ENCODE assay signal across 1 cellular context in the genomic region with DNA sequence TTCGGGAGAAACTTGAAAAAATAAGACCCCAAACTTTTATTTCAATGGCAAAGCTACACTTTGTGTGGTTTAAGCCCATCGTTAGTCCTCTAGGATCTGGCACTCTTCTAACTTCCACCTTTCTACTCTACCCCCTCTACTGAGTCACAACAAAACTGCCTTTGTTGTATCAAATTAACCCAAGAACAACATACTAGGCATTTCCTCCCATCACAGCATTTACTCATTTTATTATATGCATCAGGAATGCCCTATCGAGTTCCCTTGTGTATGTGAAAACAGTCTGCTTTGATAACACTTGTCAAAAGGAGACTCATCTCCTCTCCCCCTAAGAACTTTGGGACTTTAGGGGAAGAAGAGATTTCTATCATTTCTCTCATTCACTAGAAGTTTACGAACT.
TF ChIP-seq lines count a peak whose summit lies in the region.

No MANE protein-coding gene starts in this region.

TF ChIP-seq in GM23338, 12 proteins besides CTCF, POLR2A, EP300 and RAD21 (continued from another document):
- TF ChIP-seq, protein P1, sequence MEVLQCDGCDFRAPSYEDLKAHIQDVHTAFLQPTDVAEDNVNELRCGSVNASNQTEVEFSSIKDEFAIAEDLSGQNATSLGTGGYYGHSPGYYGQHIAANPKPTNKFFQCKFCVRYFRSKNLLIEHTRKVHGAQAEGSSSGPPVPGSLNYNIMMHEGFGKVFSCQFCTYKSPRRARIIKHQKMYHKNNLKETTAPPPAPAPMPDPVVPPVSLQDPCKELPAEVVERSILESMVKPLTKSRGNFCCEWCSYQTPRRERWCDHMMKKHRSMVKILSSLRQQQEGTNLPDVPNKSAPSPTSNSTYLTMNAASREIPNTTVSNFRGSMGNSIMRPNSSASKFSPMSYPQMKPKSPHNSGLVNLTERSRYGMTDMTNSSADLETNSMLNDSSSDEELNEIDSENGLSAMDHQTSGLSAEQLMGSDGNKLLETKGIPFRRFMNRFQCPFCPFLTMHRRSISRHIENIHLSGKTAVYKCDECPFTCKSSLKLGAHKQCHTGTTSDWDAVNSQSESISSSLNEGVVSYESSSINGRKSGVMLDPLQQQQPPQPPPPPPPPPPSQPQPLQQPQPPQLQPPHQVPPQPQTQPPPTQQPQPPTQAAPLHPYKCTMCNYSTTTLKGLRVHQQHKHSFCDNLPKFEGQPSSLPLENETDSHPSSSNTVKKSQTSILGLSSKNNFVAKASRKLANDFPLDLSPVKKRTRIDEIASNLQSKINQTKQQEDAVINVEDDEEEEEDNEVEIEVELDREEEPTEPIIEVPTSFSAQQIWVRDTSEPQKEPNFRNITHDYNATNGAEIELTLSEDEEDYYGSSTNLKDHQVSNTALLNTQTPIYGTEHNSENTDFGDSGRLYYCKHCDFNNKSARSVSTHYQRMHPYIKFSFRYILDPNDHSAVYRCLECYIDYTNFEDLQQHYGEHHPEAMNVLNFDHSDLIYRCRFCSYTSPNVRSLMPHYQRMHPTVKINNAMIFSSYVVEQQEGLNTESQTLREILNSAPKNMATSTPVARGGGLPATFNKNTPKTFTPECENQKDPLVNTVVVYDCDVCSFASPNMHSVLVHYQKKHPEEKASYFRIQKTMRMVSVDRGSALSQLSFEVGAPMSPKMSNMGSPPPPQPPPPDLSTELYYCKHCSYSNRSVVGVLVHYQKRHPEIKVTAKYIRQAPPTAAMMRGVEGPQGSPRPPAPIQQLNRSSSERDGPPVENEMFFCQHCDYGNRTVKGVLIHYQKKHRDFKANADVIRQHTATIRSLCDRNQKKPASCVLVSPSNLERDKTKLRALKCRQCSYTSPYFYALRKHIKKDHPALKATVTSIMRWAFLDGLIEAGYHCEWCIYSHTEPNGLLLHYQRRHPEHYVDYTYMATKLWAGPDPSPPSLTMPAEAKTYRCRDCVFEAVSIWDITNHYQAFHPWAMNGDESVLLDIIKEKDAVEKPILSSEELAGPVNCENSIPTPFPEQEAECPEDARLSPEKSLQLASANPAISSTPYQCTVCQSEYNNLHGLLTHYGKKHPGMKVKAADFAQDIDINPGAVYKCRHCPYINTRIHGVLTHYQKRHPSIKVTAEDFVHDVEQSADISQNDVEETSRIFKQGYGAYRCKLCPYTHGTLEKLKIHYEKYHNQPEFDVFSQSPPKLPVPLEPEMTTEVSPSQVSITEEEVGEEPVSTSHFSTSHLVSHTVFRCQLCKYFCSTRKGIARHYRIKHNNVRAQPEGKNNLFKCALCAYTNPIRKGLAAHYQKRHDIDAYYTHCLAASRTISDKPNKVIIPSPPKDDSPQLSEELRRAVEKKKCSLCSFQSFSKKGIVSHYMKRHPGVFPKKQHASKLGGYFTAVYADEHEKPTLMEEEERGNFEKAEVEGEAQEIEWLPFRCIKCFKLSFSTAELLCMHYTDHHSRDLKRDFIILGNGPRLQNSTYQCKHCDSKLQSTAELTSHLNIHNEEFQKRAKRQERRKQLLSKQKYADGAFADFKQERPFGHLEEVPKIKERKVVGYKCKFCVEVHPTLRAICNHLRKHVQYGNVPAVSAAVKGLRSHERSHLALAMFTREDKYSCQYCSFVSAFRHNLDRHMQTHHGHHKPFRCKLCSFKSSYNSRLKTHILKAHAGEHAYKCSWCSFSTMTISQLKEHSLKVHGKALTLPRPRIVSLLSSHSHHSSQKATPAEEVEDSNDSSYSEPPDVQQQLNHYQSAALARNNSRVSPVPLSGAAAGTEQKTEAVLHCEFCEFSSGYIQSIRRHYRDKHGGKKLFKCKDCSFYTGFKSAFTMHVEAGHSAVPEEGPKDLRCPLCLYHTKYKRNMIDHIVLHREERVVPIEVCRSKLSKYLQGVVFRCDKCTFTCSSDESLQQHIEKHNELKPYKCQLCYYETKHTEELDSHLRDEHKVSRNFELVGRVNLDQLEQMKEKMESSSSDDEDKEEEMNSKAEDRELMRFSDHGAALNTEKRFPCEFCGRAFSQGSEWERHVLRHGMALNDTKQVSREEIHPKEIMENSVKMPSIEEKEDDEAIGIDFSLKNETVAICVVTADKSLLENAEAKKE (CRISPR knock-in tag; IDR thresholded peaks at IDR 0.05) = no peak
- TF ChIP-seq POLR2AphosphoS5 (IDR thresholded peaks at IDR 0.05; ENCODE audit: low read depth) (no peak), CREB1 (CRISPR knock-in tag; IDR thresholded peaks at IDR 0.05; ENCODE audit: low read depth) (no peak), ZNF331 (CRISPR knock-in tag; IDR thresholded peaks at IDR 0.05; ENCODE audit: low read depth) (no peak)
- TF ChIP-seq, protein P2, sequence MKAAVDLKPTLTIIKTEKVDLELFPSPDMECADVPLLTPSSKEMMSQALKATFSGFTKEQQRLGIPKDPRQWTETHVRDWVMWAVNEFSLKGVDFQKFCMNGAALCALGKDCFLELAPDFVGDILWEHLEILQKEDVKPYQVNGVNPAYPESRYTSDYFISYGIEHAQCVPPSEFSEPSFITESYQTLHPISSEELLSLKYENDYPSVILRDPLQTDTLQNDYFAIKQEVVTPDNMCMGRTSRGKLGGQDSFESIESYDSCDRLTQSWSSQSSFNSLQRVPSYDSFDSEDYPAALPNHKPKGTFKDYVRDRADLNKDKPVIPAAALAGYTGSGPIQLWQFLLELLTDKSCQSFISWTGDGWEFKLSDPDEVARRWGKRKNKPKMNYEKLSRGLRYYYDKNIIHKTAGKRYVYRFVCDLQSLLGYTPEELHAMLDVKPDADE (IDR thresholded peaks at IDR 0.05) = no peak
- TF ChIP-seq, protein P3, sequence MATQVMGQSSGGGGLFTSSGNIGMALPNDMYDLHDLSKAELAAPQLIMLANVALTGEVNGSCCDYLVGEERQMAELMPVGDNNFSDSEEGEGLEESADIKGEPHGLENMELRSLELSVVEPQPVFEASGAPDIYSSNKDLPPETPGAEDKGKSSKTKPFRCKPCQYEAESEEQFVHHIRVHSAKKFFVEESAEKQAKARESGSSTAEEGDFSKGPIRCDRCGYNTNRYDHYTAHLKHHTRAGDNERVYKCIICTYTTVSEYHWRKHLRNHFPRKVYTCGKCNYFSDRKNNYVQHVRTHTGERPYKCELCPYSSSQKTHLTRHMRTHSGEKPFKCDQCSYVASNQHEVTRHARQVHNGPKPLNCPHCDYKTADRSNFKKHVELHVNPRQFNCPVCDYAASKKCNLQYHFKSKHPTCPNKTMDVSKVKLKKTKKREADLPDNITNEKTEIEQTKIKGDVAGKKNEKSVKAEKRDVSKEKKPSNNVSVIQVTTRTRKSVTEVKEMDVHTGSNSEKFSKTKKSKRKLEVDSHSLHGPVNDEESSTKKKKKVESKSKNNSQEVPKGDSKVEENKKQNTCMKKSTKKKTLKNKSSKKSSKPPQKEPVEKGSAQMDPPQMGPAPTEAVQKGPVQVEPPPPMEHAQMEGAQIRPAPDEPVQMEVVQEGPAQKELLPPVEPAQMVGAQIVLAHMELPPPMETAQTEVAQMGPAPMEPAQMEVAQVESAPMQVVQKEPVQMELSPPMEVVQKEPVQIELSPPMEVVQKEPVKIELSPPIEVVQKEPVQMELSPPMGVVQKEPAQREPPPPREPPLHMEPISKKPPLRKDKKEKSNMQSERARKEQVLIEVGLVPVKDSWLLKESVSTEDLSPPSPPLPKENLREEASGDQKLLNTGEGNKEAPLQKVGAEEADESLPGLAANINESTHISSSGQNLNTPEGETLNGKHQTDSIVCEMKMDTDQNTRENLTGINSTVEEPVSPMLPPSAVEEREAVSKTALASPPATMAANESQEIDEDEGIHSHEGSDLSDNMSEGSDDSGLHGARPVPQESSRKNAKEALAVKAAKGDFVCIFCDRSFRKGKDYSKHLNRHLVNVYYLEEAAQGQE (IDR thresholded peaks at IDR 0.05; ENCODE audit: unreplicated experiment) = no peak
